ENCODE assay signal across 2 cellular contexts in the genomic region with DNA sequence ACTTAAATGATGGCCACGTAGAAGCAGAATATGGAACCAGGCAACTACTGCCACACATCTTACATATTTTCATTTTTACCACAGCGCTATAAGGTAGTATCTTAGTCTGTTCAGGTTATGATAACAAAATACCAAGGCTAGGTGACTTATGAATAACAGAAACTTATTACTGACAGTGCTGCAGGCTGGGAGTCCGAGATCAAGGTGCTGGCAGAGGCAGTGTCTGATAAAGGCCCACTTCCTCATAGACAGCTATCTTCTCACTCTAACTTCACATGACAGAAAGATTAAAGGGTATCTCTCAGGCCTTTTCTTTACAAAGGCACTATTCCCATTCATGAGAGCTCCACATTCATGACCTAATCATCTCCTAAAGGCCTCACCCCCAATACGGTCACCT.
TF ChIP-seq lines count a peak whose summit lies in the region.

No MANE protein-coding gene starts in this region.

TF ChIP-seq in GM12891, 5 proteins besides CTCF, POLR2A, EP300 and RAD21:
- no peak for TF ChIP-seq POLR2AphosphoS5 (IDR thresholded peaks at IDR 0.05; ENCODE audit: low read depth, low read length)
- peak; percentile 39 for TF ChIP-seq SPI1 (IDR thresholded peaks at IDR 0.05; ENCODE audit: low read depth, low read length)

TF ChIP-seq in K562, 482 proteins besides CTCF, POLR2A, EP300 and RAD21 (continues in another document):
- TF ChIP-seq PURB (CRISPR knock-in tag; IDR thresholded peaks at IDR 0.05; ENCODE audit: low read depth) (no peak), GTF2E2 (tag; IDR thresholded peaks at IDR 0.05) (no peak), TFAM (CRISPR knock-in tag; conservative IDR thresholded peaks at IDR 0.05) (no peak), TEAD1 (CRISPR knock-in tag; IDR thresholded peaks at IDR 0.05) (peak in 1 of 2 experiments; percentile 53; a peak in 1 of 4 replicates), TCF3 (CRISPR knock-in tag; IDR thresholded peaks at IDR 0.05) (peak; percentile 88), MECOM (CRISPR knock-in tag; IDR thresholded peaks at IDR 0.05) (peak; percentile 29; the same call in 1 of the 2 replicates), TAF7 (tag; IDR thresholded peaks at IDR 0.05) (no peak), PHF20 (IDR thresholded peaks at IDR 0.05; ENCODE audit: partially characterized antibody) (no peak), FOSL1 (tag; conservative IDR thresholded peaks at IDR 0.05) (0 out of 2 replicates have a peak, but pooled peaks have one; percentile 22), SMARCB1 (IDR thresholded peaks at IDR 0.05; ENCODE audit: insufficient read length, low read depth) (peak; percentile 50), C11orf30 (IDR thresholded peaks at IDR 0.05; ENCODE audit: low read depth) (no peak), SMARCA4 (IDR thresholded peaks at IDR 0.05) (peak; percentile 36; the same call in 1 of the 2 replicates), CBFA2T3 (IDR thresholded peaks at IDR 0.05) (peak; percentile 86), FOXK1 (CRISPR knock-in tag; IDR thresholded peaks at IDR 0.05; ENCODE audit: borderline replicate concordance) (no peak), PYGO2 (tag; IDR thresholded peaks at IDR 0.05) (peak; percentile 10; the same call in 1 of the 2 replicates), BCOR (IDR thresholded peaks at IDR 0.05) (no peak), TRIM24 (IDR thresholded peaks at IDR 0.05) (peak in 1 of 2 experiments; percentile 53; a peak in 1 of 4 replicates), ZEB2 (IDR thresholded peaks at IDR 0.05) (0 out of 2 replicates have a peak, but pooled peaks have one; percentile 41), CHD1 (IDR thresholded peaks at IDR 0.05; ENCODE audit: low read length) (no peak), PML (IDR thresholded peaks at IDR 0.05; ENCODE audit: low read length) (peak; percentile 53; the same call in 1 of the 2 replicates), TEAD4 (IDR thresholded peaks at IDR 0.05; ENCODE audit: low read length) (peak; percentile 87), TEAD4 (CRISPR knock-in tag; IDR thresholded peaks at IDR 0.05; ENCODE audit: borderline replicate concordance) (no peak), CBFB (CRISPR knock-in tag; IDR thresholded peaks at IDR 0.05) (no peak), ZNF324 (CRISPR knock-in tag; IDR thresholded peaks at IDR 0.05) (no peak), MEIS2 (IDR thresholded peaks at IDR 0.05; ENCODE audit: partially characterized antibody) (peak; percentile 45), MBD1 (CRISPR knock-in tag; IDR thresholded peaks at IDR 0.05) (no peak), HMG20B (CRISPR knock-in tag; IDR thresholded peaks at IDR 0.05) (no peak), MYBL2 (IDR thresholded peaks at IDR 0.05; ENCODE audit: low read depth) (no peak), MYBL2 (CRISPR knock-in tag; IDR thresholded peaks at IDR 0.05; ENCODE audit: borderline replicate concordance) (no peak), NCOR1 (IDR thresholded peaks at IDR 0.05) (peak; percentile 71), ILF3 (IDR thresholded peaks at IDR 0.05; ENCODE audit: borderline replicate concordance) (no peak), CREM (IDR thresholded peaks at IDR 0.05; ENCODE audit: low read depth) (0 out of 2 replicates have a peak, but pooled peaks have one; percentile 32), KLF16 (IDR thresholded peaks at IDR 0.05) (peak; percentile 83; the same call in 1 of the 2 replicates), SP1 (CRISPR knock-in tag; IDR thresholded peaks at IDR 0.05) (0 out of 2 replicates have a peak, but pooled peaks have one; percentile 20), FOXP1 (CRISPR knock-in tag; IDR thresholded peaks at IDR 0.05) (no peak), JUND (IDR thresholded peaks at IDR 0.05; ENCODE audit: borderline replicate concordance, low read depth, low read length) (0 out of 2 replicates have a peak, but pooled peaks have one; percentile 16), JUND (tag; IDR thresholded peaks at IDR 0.05; ENCODE audit: borderline replicate concordance, low read depth, low read length) (peak; percentile 42; the same call in 2 of the 3 replicates)
- TF ChIP-seq, protein P1, sequence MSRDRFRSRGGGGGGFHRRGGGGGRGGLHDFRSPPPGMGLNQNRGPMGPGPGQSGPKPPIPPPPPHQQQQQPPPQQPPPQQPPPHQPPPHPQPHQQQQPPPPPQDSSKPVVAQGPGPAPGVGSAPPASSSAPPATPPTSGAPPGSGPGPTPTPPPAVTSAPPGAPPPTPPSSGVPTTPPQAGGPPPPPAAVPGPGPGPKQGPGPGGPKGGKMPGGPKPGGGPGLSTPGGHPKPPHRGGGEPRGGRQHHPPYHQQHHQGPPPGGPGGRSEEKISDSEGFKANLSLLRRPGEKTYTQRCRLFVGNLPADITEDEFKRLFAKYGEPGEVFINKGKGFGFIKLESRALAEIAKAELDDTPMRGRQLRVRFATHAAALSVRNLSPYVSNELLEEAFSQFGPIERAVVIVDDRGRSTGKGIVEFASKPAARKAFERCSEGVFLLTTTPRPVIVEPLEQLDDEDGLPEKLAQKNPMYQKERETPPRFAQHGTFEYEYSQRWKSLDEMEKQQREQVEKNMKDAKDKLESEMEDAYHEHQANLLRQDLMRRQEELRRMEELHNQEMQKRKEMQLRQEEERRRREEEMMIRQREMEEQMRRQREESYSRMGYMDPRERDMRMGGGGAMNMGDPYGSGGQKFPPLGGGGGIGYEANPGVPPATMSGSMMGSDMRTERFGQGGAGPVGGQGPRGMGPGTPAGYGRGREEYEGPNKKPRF (IDR thresholded peaks at IDR 0.05; ENCODE audit: low read depth, low read length) = no peak
- TF ChIP-seq, protein P2, sequence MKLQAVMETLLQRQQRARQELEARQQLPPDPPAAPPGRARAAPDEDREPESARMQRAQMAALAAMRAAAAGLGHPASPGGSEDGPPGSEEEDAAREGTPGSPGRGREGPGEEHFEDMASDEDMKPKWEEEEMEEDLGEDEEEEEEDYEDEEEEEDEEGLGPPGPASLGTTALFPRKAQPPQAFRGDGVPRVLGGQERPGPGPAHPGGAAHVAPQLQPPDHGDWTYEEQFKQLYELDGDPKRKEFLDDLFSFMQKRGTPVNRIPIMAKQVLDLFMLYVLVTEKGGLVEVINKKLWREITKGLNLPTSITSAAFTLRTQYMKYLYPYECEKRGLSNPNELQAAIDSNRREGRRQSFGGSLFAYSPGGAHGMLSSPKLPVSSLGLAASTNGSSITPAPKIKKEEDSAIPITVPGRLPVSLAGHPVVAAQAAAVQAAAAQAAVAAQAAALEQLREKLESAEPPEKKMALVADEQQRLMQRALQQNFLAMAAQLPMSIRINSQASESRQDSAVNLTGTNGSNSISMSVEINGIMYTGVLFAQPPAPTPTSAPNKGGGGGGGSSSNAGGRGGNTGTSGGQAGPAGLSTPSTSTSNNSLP (IDR thresholded peaks at IDR 0.05; ENCODE audit: borderline replicate concordance, low read depth, low read length) = peak; percentile 7; the same call in 1 of the 2 replicates
- TF ChIP-seq, protein P3, sequence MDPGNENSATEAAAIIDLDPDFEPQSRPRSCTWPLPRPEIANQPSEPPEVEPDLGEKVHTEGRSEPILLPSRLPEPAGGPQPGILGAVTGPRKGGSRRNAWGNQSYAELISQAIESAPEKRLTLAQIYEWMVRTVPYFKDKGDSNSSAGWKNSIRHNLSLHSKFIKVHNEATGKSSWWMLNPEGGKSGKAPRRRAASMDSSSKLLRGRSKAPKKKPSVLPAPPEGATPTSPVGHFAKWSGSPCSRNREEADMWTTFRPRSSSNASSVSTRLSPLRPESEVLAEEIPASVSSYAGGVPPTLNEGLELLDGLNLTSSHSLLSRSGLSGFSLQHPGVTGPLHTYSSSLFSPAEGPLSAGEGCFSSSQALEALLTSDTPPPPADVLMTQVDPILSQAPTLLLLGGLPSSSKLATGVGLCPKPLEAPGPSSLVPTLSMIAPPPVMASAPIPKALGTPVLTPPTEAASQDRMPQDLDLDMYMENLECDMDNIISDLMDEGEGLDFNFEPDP (CRISPR knock-in tag; IDR thresholded peaks at IDR 0.05) = no peak
- TF ChIP-seq, protein P4, sequence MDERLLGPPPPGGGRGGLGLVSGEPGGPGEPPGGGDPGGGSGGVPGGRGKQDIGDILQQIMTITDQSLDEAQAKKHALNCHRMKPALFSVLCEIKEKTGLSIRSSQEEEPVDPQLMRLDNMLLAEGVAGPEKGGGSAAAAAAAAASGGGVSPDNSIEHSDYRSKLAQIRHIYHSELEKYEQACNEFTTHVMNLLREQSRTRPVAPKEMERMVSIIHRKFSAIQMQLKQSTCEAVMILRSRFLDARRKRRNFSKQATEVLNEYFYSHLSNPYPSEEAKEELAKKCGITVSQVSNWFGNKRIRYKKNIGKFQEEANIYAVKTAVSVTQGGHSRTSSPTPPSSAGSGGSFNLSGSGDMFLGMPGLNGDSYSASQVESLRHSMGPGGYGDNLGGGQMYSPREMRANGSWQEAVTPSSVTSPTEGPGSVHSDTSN (CRISPR knock-in tag; IDR thresholded peaks at IDR 0.05; ENCODE audit: low read depth) = no peak
- TF ChIP-seq, protein P4 (tag; conservative IDR thresholded peaks at IDR 0.05; ENCODE audit: low read depth) = 0 out of 2 replicates have a peak, but pooled peaks have one; percentile 24
- TF ChIP-seq, protein P5, sequence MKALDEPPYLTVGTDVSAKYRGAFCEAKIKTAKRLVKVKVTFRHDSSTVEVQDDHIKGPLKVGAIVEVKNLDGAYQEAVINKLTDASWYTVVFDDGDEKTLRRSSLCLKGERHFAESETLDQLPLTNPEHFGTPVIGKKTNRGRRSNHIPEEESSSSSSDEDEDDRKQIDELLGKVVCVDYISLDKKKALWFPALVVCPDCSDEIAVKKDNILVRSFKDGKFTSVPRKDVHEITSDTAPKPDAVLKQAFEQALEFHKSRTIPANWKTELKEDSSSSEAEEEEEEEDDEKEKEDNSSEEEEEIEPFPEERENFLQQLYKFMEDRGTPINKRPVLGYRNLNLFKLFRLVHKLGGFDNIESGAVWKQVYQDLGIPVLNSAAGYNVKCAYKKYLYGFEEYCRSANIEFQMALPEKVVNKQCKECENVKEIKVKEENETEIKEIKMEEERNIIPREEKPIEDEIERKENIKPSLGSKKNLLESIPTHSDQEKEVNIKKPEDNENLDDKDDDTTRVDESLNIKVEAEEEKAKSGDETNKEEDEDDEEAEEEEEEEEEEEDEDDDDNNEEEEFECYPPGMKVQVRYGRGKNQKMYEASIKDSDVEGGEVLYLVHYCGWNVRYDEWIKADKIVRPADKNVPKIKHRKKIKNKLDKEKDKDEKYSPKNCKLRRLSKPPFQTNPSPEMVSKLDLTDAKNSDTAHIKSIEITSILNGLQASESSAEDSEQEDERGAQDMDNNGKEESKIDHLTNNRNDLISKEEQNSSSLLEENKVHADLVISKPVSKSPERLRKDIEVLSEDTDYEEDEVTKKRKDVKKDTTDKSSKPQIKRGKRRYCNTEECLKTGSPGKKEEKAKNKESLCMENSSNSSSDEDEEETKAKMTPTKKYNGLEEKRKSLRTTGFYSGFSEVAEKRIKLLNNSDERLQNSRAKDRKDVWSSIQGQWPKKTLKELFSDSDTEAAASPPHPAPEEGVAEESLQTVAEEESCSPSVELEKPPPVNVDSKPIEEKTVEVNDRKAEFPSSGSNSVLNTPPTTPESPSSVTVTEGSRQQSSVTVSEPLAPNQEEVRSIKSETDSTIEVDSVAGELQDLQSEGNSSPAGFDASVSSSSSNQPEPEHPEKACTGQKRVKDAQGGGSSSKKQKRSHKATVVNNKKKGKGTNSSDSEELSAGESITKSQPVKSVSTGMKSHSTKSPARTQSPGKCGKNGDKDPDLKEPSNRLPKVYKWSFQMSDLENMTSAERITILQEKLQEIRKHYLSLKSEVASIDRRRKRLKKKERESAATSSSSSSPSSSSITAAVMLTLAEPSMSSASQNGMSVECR (CRISPR knock-in tag; IDR thresholded peaks at IDR 0.05) = no peak
- TF ChIP-seq, protein P6, sequence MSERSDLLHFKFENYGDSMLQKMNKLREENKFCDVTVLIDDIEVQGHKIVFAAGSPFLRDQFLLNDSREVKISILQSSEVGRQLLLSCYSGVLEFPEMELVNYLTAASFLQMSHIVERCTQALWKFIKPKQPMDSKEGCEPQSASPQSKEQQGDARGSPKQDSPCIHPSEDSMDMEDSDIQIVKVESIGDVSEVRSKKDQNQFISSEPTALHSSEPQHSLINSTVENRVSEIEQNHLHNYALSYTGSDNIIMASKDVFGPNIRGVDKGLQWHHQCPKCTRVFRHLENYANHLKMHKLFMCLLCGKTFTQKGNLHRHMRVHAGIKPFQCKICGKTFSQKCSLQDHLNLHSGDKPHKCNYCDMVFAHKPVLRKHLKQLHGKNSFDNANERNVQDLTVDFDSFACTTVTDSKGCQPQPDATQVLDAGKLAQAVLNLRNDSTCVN (CRISPR knock-in tag; IDR thresholded peaks at IDR 0.05) = no peak
